Comparison of ENCODE assay signal across 19 cellular contexts in genomic region chr9:87635656-87636501, GRCh38.
"Had no signal": no experiment of that assay in that cellular context is flagged by ENCODE, and none has a peak within 500 bp of the region (broad histone marks: within the 10 kb centered on the region; RNA-seq: fewer than 3 reads in every experiment).

No MANE protein-coding gene starts in this region.

- H3K4me1 Mint-ChIP-seq: activated B cell treated with CpG ODN at 0.5 μM for 24 hours; activated CD4-positive, alpha-beta memory T cell treated with anti-CD3 and anti-CD28 coated beads, Interleukin-2, amount 10 ng/mL, durations not matched to agents 7 days and 5 days; activated CD8-positive, alpha-beta memory T cell treated with anti-CD3 and anti-CD28 coated beads, Interleukin-2, amount 10 ng/mL, durations not matched to agents 7 days and 5 days; activated naive CD8-positive, alpha-beta T cell treated with anti-CD3 and anti-CD28 coated beads for 36 hours had no signal

- H3K27ac ChIP-seq: cardiac muscle cell, foreskin keratinocyte, hepatocyte, transverse colon had no signal

- H3K4me1 ChIP-seq: foreskin keratinocyte had no signal

- H2AFZ ChIP-seq: hepatocyte had no signal

- DNase-seq: activated B cell treated with CpG ODN at 0.5 μM for 24 hours; activated CD4-positive, alpha-beta memory T cell treated with anti-CD3 and anti-CD28 coated beads, Interleukin-2, amount 10 ng/mL, durations not matched to agents 7 days and 5 days; activated CD4-positive, alpha-beta T cell treated with anti-CD3 and anti-CD28 coated beads for 48 hours; activated CD8-positive, alpha-beta memory T cell treated with anti-CD3 and anti-CD28 coated beads, Interleukin-2, amount 10 ng/mL, durations not matched to agents 7 days and 5 days; activated naive CD8-positive, alpha-beta T cell treated with anti-CD3 and anti-CD28 coated beads for 36 hours; amygdala; foreskin keratinocyte; left cardiac atrium; nucleus accumbens; posterior cingulate gyrus; retina; stimulated activated naive CD4-positive, alpha-beta T cell; transverse colon had no signal

- H3K27me3 ChIP-seq: cardiac muscle cell, hepatocyte, transverse colon had no signal

- H3K9me3 Mint-ChIP-seq: activated B cell treated with CpG ODN at 0.5 μM for 24 hours; activated CD4-positive, alpha-beta memory T cell treated with anti-CD3 and anti-CD28 coated beads, Interleukin-2, amount 10 ng/mL, durations not matched to agents 7 days and 5 days; activated naive CD8-positive, alpha-beta T cell treated with anti-CD3 and anti-CD28 coated beads for 36 hours; natural killer cell treated with Interleukin-12 subunit alpha and Interleukin-12 subunit beta and Interleukin-15 and Interleukin-18, amount 100 ng/mL, for 72 hours had no signal

- H3K27me3 Mint-ChIP-seq: activated B cell treated with CpG ODN at 0.5 μM for 24 hours; activated CD8-positive, alpha-beta memory T cell treated with anti-CD3 and anti-CD28 coated beads, Interleukin-2, amount 10 ng/mL, durations not matched to agents 7 days and 5 days; activated naive CD8-positive, alpha-beta T cell treated with anti-CD3 and anti-CD28 coated beads for 36 hours; natural killer cell treated with Interleukin-12 subunit alpha and Interleukin-12 subunit beta and Interleukin-15 and Interleukin-18, amount 100 ng/mL, for 72 hours had no signal

- H3K4me2 ChIP-seq: hepatocyte had no signal

- H3K36me3 ChIP-seq: cardiac muscle cell, transverse colon had no signal

- H3K36me3 Mint-ChIP-seq: activated CD8-positive, alpha-beta memory T cell treated with anti-CD3 and anti-CD28 coated beads, Interleukin-2, amount 10 ng/mL, durations not matched to agents 7 days and 5 days; activated naive CD8-positive, alpha-beta T cell treated with anti-CD3 and anti-CD28 coated beads for 36 hours; natural killer cell treated with Interleukin-12 subunit alpha and Interleukin-12 subunit beta and Interleukin-15 and Interleukin-18, amount 100 ng/mL, for 72 hours had no signal

- ATAC-seq: activated CD8-positive, alpha-beta memory T cell treated with anti-CD3 and anti-CD28 coated beads, Interleukin-2, amount 10 ng/mL, durations not matched to agents 7 days and 5 days; foreskin keratinocyte; left cardiac atrium had no signal

- H3K4me3 Mint-ChIP-seq: activated B cell treated with CpG ODN at 0.5 μM for 24 hours; activated CD4-positive, alpha-beta memory T cell treated with anti-CD3 and anti-CD28 coated beads, Interleukin-2, amount 10 ng/mL, durations not matched to agents 7 days and 5 days; activated CD8-positive, alpha-beta memory T cell treated with anti-CD3 and anti-CD28 coated beads, Interleukin-2, amount 10 ng/mL, durations not matched to agents 7 days and 5 days; activated naive CD8-positive, alpha-beta T cell treated with anti-CD3 and anti-CD28 coated beads for 36 hours; natural killer cell treated with Interleukin-12 subunit alpha and Interleukin-12 subunit beta and Interleukin-15 and Interleukin-18, amount 100 ng/mL, for 72 hours had no signal

- H3K4me3 ChIP-seq: cardiac muscle cell, hepatocyte, lung, transverse colon had no signal

- H3K9me3 ChIP-seq: transverse colon had no signal

- FAIRE-seq: islet of Langerhans, TTC549 had no signal

- H3K27ac Mint-ChIP-seq: activated B cell treated with CpG ODN at 0.5 μM for 24 hours; activated CD4-positive, alpha-beta memory T cell treated with anti-CD3 and anti-CD28 coated beads, Interleukin-2, amount 10 ng/mL, durations not matched to agents 7 days and 5 days; activated CD8-positive, alpha-beta memory T cell treated with anti-CD3 and anti-CD28 coated beads, Interleukin-2, amount 10 ng/mL, durations not matched to agents 7 days and 5 days; activated naive CD8-positive, alpha-beta T cell treated with anti-CD3 and anti-CD28 coated beads for 36 hours; natural killer cell treated with Interleukin-12 subunit alpha and Interleukin-12 subunit beta and Interleukin-15 and Interleukin-18, amount 100 ng/mL, for 72 hours had no signal
